Comparison of ENCODE assay signal across 8 cellular contexts in genomic region chr6:133953634-133954415, GRCh38. TPM values are rescaled to one million over a fixed set of nuclear protein-coding genes. Genes with fewer than 3 reads are reported as not detected.
DNase-seq lines count a peak whose midpoint lies in the region; ATAC-seq, FAIRE-seq and TF ChIP-seq lines count a peak whose summit lies in the region.

No MANE protein-coding gene starts in this region.

- ATAC-seq in HG02798 (IDR thresholded peaks at IDR 0.05; ENCODE audit: poor library complexity, unreplicated experiment) = no peak

- peak overlapping the region; percentile 18 for H3K9ac ChIP-seq in muscle layer of colon (ENCODE audit: low read length)

- TF ChIP-seq CTCF in C4-2B (conservative IDR thresholded peaks at IDR 0.05) (no peak), bronchial epithelial cell (IDR thresholded peaks at IDR 0.05; ENCODE audit: insufficient read depth, low read length, severe bottlenecking) (no peak)

- no peak for DNase-seq in bronchial epithelial cell (ENCODE audit: low read depth)
- DNase-seq in NCI-H446 (lab: John Stamatoyannopoulos, UW) = no peak
- no peak for DNase-seq in NCI-H1436 treated with DMSO at 0.1 percent for 48 hours (lab: John Stamatoyannopoulos, UW)
- no peak for DNase-seq in occipital lobe (lab: John Stamatoyannopoulos, UW)

- H3K4me1 ChIP-seq in muscle layer of colon (ENCODE audit: insufficient read depth, low read length) = peaks cover 16% of the 10 kb centered on the region

- no peak for FAIRE-seq in bronchial epithelial cell (lab: Jason Lieb, UNC)

- no peaks in the 10 kb centered on the region for H3K27me3 ChIP-seq in bronchial epithelial cell (ENCODE audit: control insufficient read depth, insufficient read depth, low read length)
- H3K27me3 ChIP-seq in muscle layer of colon (ENCODE audit: control insufficient read depth in 1 of 2, insufficient read depth in 2 of 2, low read length in 2 of 2) = no peaks in the 10 kb centered on the region

- H3K4me3 ChIP-seq in bronchial epithelial cell (ENCODE audit: low read depth, low read length) (peak overlapping the region; percentile 91), muscle layer of colon (ENCODE audit: low read depth in 1 of 2, low read length in 2 of 2) (peak overlapping the region; percentile 77 to 78)

- no peaks in the 10 kb centered on the region for H3K36me3 ChIP-seq in KOPT-K1 (ENCODE audit: insufficient read depth, low read length)
- no peaks in the 10 kb centered on the region for H3K36me3 ChIP-seq in bronchial epithelial cell (ENCODE audit: control insufficient read depth, insufficient read depth, low read length)
- H3K36me3 ChIP-seq in muscle layer of colon (ENCODE audit: insufficient read depth, low read length) = no peaks in the 10 kb centered on the region

- H3K9me3 ChIP-seq in KOPT-K1 (ENCODE audit: insufficient read depth, low read length, poor library complexity, severe bottlenecking) (no peaks in the 10 kb centered on the region), muscle layer of colon (ENCODE audit: low read length) (no peaks in the 10 kb centered on the region)

- H3K27ac ChIP-seq in C4-2B (peak overlapping the region; percentile 85), KOPT-K1 (ENCODE audit: low read depth, low read length, poor library complexity, severe bottlenecking) (peak overlapping the region; percentile 69), muscle layer of colon (ENCODE audit: low read depth, low read length) (peak overlapping the region; percentile 90)

RNA-seq across cellular contexts. Expression of gene TBPL1, which starts 0.8 kb away (rescaled TPM):
- 15.9 and 18.4 TPM in 2 replicates for total RNA-seq in bronchial epithelial cell
- total RNA-seq in occipital lobe = 41.0 TPM
